In genomic region chr22:41500303-41500702, GRCh38 we compare ENCODE assay signal across 1 cellular context.
TF ChIP-seq lines count a peak whose summit lies in the region.

No MANE protein-coding gene starts in this region.

TF ChIP-seq in HEK293T, 16 proteins besides CTCF, POLR2A, EP300 and RAD21 (continued from another document):
- no peak for TF ChIP-seq PKNOX1 (IDR thresholded peaks at IDR 0.05)
- TF ChIP-seq FOXK2 (IDR thresholded peaks at IDR 0.05), result no peak
- TF ChIP-seq SP1 (IDR thresholded peaks at IDR 0.05), result no peak
- TF ChIP-seq HDGF (IDR thresholded peaks at IDR 0.05; ENCODE audit: borderline replicate concordance), result no peak
- no peak for TF ChIP-seq ARNT (IDR thresholded peaks at IDR 0.05)
- TF ChIP-seq TARDBP (IDR thresholded peaks at IDR 0.05), result no peak
- no peak for TF ChIP-seq LEF1 (IDR thresholded peaks at IDR 0.05; ENCODE audit: borderline replicate concordance)
- TF ChIP-seq ELF4 (IDR thresholded peaks at IDR 0.05), result no peak
- TF ChIP-seq FOXA1 (IDR thresholded peaks at IDR 0.05), result no peak
- no peak for TF ChIP-seq CTBP1 (IDR thresholded peaks at IDR 0.05; ENCODE audit: borderline replicate concordance)
